ENCODE assay signal across 8 cellular contexts in the genomic region with DNA sequence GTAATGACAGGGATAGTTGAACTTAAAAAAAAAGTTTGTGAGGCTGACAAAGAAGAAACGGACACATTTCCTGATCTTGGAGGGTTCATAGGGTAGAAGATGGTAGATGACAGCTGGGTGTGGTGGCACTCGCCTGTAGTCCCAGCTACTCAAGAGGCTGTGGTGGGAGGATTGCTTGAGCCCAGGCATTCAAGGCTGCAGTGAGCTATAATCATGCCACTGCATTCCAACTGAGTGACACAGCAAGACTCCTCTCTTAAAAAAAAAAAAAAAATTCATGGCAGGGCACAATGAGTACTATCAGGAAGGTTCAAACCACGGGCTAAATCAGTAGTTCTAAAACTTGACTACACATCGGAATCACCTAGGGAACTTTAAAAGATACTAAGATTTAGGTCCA. TPM values are rescaled to one million over a fixed set of nuclear protein-coding genes. Genes with fewer than 3 reads are reported as not detected.
DNase-seq lines count a peak whose midpoint lies in the region; ATAC-seq and TF ChIP-seq lines count a peak whose summit lies in the region.

No MANE protein-coding gene starts in this region.

- no peak for TF ChIP-seq CTCF in 22Rv1 (IDR thresholded peaks at IDR 0.05)

- DNase-seq in HT1080 (ENCODE audit: low read depth): peak; percentile 93
- DNase-seq in adipocyte (ENCODE audit: low read depth): peak; percentile 81
- DNase-seq in iPS-NIHi11 (ENCODE audit: low spot score): no peak
- no peak for DNase-seq in superior temporal gyrus (ENCODE audit: extremely low spot score)

- ATAC-seq in GM19023 (IDR thresholded peaks at IDR 0.05; ENCODE audit: unreplicated experiment): no peak

- H3K9ac ChIP-seq in adipocyte (ENCODE audit: low read length) (peak overlapping the region; percentile 99), iPS-20b (ENCODE audit: low read depth, low read length) (no peak overlapping the region), subcutaneous abdominal adipose tissue (ENCODE audit: low read length in 5 of 5) (peak overlapping the region; percentile 65 to 98 (median 90))

- H3K27ac ChIP-seq in 22Rv1 (peak overlapping the region; percentile 88), iPS-20b (ENCODE audit: low read length) (no peak overlapping the region), subcutaneous abdominal adipose tissue (ENCODE audit: low read depth, low read length) (peak overlapping the region; percentile 99)

- H3K9me3 ChIP-seq in adipocyte (ENCODE audit: control insufficient read depth, low read length) (no peaks in the 10 kb centered on the region), iPS-20b (ENCODE audit: insufficient read depth, low read depth, low read length) (no peaks in the 10 kb centered on the region), subcutaneous abdominal adipose tissue (ENCODE audit: control insufficient read depth in 5 of 5, low read length in 5 of 5) (no peaks in the 10 kb centered on the region)

- H3K36me3 ChIP-seq in adipocyte (ENCODE audit: control insufficient read depth, insufficient read depth, low read length, severe bottlenecking) (peaks cover 6% of the 10 kb centered on the region), iPS-20b (ENCODE audit: insufficient read depth, low read depth, low read length) (no peaks in the 10 kb centered on the region), subcutaneous abdominal adipose tissue (ENCODE audit: control insufficient read depth in 5 of 5, insufficient read depth in 5 of 5, low read length in 5 of 5) (no peaks in the 10 kb centered on the region)

- H3K27me3 ChIP-seq in adipocyte (replicated peaks; ENCODE audit: control insufficient read depth, insufficient read depth, low read length): no peaks in the 10 kb centered on the region
- peaks cover 54% of the 10 kb centered on the region for H3K27me3 ChIP-seq in iPS-20b (ENCODE audit: insufficient read depth, low read length)
- no peaks in the 10 kb centered on the region for H3K27me3 ChIP-seq in subcutaneous abdominal adipose tissue (ENCODE audit: control insufficient read depth in 5 of 5, insufficient read depth in 4 of 5, low read length in 5 of 5)

- H3K4me1 ChIP-seq in adipocyte (ENCODE audit: control insufficient read depth, insufficient read depth, low read length) (peaks cover 46% of the 10 kb centered on the region), iPS-20b (ENCODE audit: insufficient read depth, low read length) (peaks cover 15% of the 10 kb centered on the region), subcutaneous abdominal adipose tissue (ENCODE audit: control insufficient read depth in 5 of 5, insufficient read depth in 5 of 5, low read length in 5 of 5) (peaks cover 5 to 66% (median 53%) of the 10 kb centered on the region in 5 donors)

- peak overlapping the region; percentile 96 for H3K4me3 ChIP-seq in adipocyte (ENCODE audit: low read length)
- peak overlapping the region; percentile 88; the same call in 1 of the 2 replicates for H3K4me3 ChIP-seq in iPS-20b (ENCODE audit: low read length)
- H3K4me3 ChIP-seq in subcutaneous abdominal adipose tissue (ENCODE audit: low read depth in 1 of 5, low read length in 5 of 5): peak overlapping the region; percentile 81 to 89 (median 88)

RNA-seq across cellular contexts. Expression of a gene that starts 2.0 kb away (rescaled TPM):
- 24.9 and 25.6 TPM in 2 replicates for total RNA-seq in HT1080 (2014; rRNA removed; shearing (Covaris generic))
- polyA plus RNA-seq in HT1080 (2015; cell fraction: cytosol; rRNA removed): 14.3 and 15.4 TPM in 2 replicates
- 18.9 and 20.4 TPM in 2 replicates for polyA plus RNA-seq in HT1080 (2015; cell fraction: nucleus; rRNA removed)

RNA-seq across cellular contexts. Expression of a gene that starts 44.4 kb away (rescaled TPM):
- 11.8 and 15.4 TPM in 2 replicates for total RNA-seq in HT1080 (2014; rRNA removed; shearing (Covaris generic))
- polyA plus RNA-seq in HT1080 (2015; cell fraction: cytosol; rRNA removed): 16.9 and 17.2 TPM in 2 replicates
- 27.3 and 30.3 TPM in 2 replicates for polyA plus RNA-seq in HT1080 (2015; cell fraction: nucleus; rRNA removed)

Comparison
In these comparisons a context has a peak if more than half of its experiments do, and no peak if none do; other contexts are left out.
1. DNase-seq: peak in HT1080 (single experiment) and adipocyte (single experiment); none in iPS-NIHi11 (single experiment) and superior temporal gyrus (single experiment).
2. Peak in every context shown above with its lines, with median percentiles within 50 percentile points of each other: H3K4me3 ChIP-seq.